ENCODE assay signal across 23 cellular contexts in the genomic region with DNA sequence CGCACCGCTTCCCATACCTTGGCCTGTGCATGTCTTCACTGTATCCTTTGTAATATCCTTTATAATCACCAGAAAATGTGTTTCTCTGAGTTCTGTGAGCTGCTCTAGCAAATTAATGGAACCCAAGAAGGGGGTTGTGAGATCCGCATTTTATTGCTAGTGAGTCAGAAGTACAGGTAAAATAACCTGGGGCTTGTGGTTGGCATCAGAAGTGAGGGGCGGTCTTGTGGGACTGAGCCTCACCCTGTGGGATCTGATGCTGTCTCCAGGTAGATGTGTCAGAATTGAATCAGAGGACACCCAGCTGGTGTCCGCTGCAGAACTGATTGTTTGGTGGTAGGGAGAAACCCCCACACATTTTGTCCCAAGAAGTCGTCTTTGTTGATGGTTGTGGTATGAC.
"Had no signal": no experiment of that assay in that cellular context is flagged by ENCODE, and none has a peak within 500 bp of the region (broad histone marks: within the 10 kb centered on the region; RNA-seq: fewer than 3 reads in every experiment).

No MANE protein-coding gene starts in this region.

- DNase-seq: IMR-90, Karpas-422, KG1, MG63, NCI-H1092, NCI-H1105 treated with DMSO at 0.1 percent for 48 hours, NCI-H1417 treated with DMSO at 0.1 percent for 48 hours, NCI-H146, NCI-H1694 treated with DMSO at 0.1 percent for 48 hours, NCI-H1930, NCI-H2081, NCI-H2107, NCI-H2227 treated with DMSO at 0.1 percent for 48 hours, NCI-H524, NCI-H526 treated with DMSO at 0.1 percent for 48 hours, NCI-H748 treated with DMSO at 0.1 percent for 48 hours, SHP77 treated with DMSO at 0.1 percent for 48 hours, SJCRH30 had no signal

- H3K36me3 ChIP-seq: MG63, SJCRH30 had no signal

- H3K27ac ChIP-seq: RWPE1, SJCRH30 had no signal

- ATAC-seq: HepG2, Panc1, Right ventricle myocardium inferior, SK-N-SH treated with all-trans-retinoic acid at 6 μM for 48 hours had no signal

- H3K9me3 ChIP-seq: MG63, SJCRH30 had no signal

- H3K4me1 ChIP-seq: SJCRH30 had no signal

- H3K27me3 ChIP-seq: MG63, SJCRH30 had no signal

- H3K4me3 ChIP-seq: MG63, SJCRH30 had no signal
